ENCODE assay signal across 15 cellular contexts in the genomic region with DNA sequence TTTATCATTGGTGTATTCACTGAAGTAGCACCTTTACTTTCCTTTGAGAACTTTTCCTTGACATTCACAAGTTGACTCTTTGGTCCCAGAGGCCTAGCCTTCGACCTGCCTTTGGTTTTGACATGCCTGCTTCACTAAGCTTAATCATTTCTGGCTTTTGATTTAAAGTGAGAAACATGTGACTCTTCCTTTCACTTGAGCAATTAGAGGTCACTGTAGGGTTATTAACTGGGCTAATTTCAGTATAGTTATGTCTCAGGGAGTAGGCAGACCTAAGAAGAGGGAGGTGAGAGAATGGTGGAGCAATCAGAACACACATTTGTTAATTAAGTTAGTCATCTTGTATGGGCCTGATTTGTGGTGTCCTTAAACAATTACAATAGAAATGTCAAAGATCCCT.
DNase-seq lines count a peak whose midpoint lies in the region; ATAC-seq lines count a peak whose summit lies in the region.
"Had no signal": no experiment of that assay in that cellular context is flagged by ENCODE, and none has a peak within 500 bp of the region (broad histone marks: within the 10 kb centered on the region; RNA-seq: fewer than 3 reads in every experiment).

No MANE protein-coding gene starts in this region.

- no peaks in the 10 kb centered on the region for H3K27me3 Mint-ChIP-seq in CD4-positive, alpha-beta memory T cell
- H3K27me3 Mint-ChIP-seq in activated naive CD8-positive, alpha-beta T cell treated with anti-CD3 and anti-CD28 coated beads for 36 hours, result no peaks in the 10 kb centered on the region
- H3K27me3 Mint-ChIP-seq: activated naive CD4-positive, alpha-beta T cell treated with anti-CD3 and anti-CD28 coated beads, Interleukin-2, amount 50 U/mL, for 24 hours; IgD-negative memory B cell had no signal

- H3K27me3 ChIP-seq in CD4-positive, alpha-beta memory T cell (ENCODE audit: insufficient read depth, low read length), result no peaks in the 10 kb centered on the region
- H3K27me3 ChIP-seq: esophagus muscularis mucosa had no signal

- intact Hi-C loops in CD4-positive, alpha-beta memory T cell (cut with micrococcal nuclease), result no loop called here

- no peaks in the 10 kb centered on the region for H3K36me3 Mint-ChIP-seq in CD4-positive, alpha-beta memory T cell
- no peaks in the 10 kb centered on the region for H3K36me3 Mint-ChIP-seq in activated naive CD8-positive, alpha-beta T cell treated with anti-CD3 and anti-CD28 coated beads for 36 hours
- H3K36me3 Mint-ChIP-seq: activated naive CD4-positive, alpha-beta T cell treated with anti-CD3 and anti-CD28 coated beads, Interleukin-2, amount 50 U/mL, for 24 hours; IgD-negative memory B cell had no signal

- no peak overlapping the region for H3K4me3 Mint-ChIP-seq in CD4-positive, alpha-beta memory T cell
- H3K4me3 Mint-ChIP-seq in activated naive CD8-positive, alpha-beta T cell treated with anti-CD3 and anti-CD28 coated beads for 36 hours, result no peak overlapping the region
- H3K4me3 Mint-ChIP-seq: activated naive CD4-positive, alpha-beta T cell treated with anti-CD3 and anti-CD28 coated beads, Interleukin-2, amount 50 U/mL, for 24 hours; IgD-negative memory B cell had no signal

- H3K36me3 ChIP-seq in CD4-positive, alpha-beta memory T cell (ENCODE audit: insufficient read depth, low read length), result no peaks in the 10 kb centered on the region
- H3K36me3 ChIP-seq: esophagus muscularis mucosa had no signal

- H3K4me1 ChIP-seq in CD4-positive, alpha-beta memory T cell (ENCODE audit: insufficient read depth, low read length), result no peaks in the 10 kb centered on the region

- no peak overlapping the region for H3K27ac ChIP-seq in CD4-positive, alpha-beta memory T cell (ENCODE audit: low read depth, low read length)
- H3K27ac ChIP-seq: esophagus muscularis mucosa had no signal

- ATAC-seq in GM18498 (IDR thresholded peaks at IDR 0.05; ENCODE audit: unreplicated experiment) (peak; percentile 77), GM19395 (IDR thresholded peaks at IDR 0.05; ENCODE audit: unreplicated experiment) (peak; percentile 75), HG02678 (IDR thresholded peaks at IDR 0.05; ENCODE audit: unreplicated experiment) (peak; percentile 77), HG03342 (IDR thresholded peaks at IDR 0.05; ENCODE audit: unreplicated experiment) (peak; percentile 71)
- ATAC-seq: Right ventricle myocardium inferior had no signal

- H3K27ac Mint-ChIP-seq in CD4-positive, alpha-beta memory T cell, result no peak overlapping the region
- H3K27ac Mint-ChIP-seq in activated naive CD8-positive, alpha-beta T cell treated with anti-CD3 and anti-CD28 coated beads for 36 hours, result no peak overlapping the region
- H3K27ac Mint-ChIP-seq: activated naive CD4-positive, alpha-beta T cell treated with anti-CD3 and anti-CD28 coated beads, Interleukin-2, amount 50 U/mL, for 24 hours; IgD-negative memory B cell had no signal

- CTCF ChIA-PET in CD4-positive, alpha-beta memory T cell (lab: Charles Lee; ENCODE audit: partially characterized antibody), result interaction anchor here (1.3 kb wide), 1 partner anchor 8 kb away, joined by 4 read pairs; no protein-coding TSS in a partner anchor

- no peak overlapping the region for H3K4me3 ChIP-seq in CD4-positive, alpha-beta memory T cell (ENCODE audit: low read length in 2 of 2)
- H3K4me3 ChIP-seq: esophagus muscularis mucosa had no signal

- POLR2A ChIA-PET in CD4-positive, alpha-beta memory T cell (lab: Charles Lee; ENCODE audit: partially characterized antibody), result no interaction called here

- H3K9me3 ChIP-seq in CD4-positive, alpha-beta memory T cell (ENCODE audit: control insufficient read depth in 1 of 2, low read length in 2 of 2), result no peaks in the 10 kb centered on the region
- H3K9me3 ChIP-seq: esophagus muscularis mucosa had no signal

- H3K9me3 Mint-ChIP-seq in CD4-positive, alpha-beta memory T cell, result peaks cover 0 to 2% (median 0%) of the 10 kb centered on the region in 8 donors
- no peaks in the 10 kb centered on the region for H3K9me3 Mint-ChIP-seq in activated naive CD8-positive, alpha-beta T cell treated with anti-CD3 and anti-CD28 coated beads for 36 hours

- no peaks in the 10 kb centered on the region for H3K4me1 Mint-ChIP-seq in CD4-positive, alpha-beta memory T cell
- no peaks in the 10 kb centered on the region for H3K4me1 Mint-ChIP-seq in activated naive CD8-positive, alpha-beta T cell treated with anti-CD3 and anti-CD28 coated beads for 36 hours
- H3K4me1 Mint-ChIP-seq: activated naive CD4-positive, alpha-beta T cell treated with anti-CD3 and anti-CD28 coated beads, Interleukin-2, amount 50 U/mL, for 24 hours; IgD-negative memory B cell had no signal

- DNase-seq in CD4-positive, alpha-beta memory T cell, result no peak
- DNase-seq in COLO829 (ENCODE audit: low spot score) (no peak), glomerular visceral epithelial cell (ENCODE audit: extremely low spot score) (no peak)
- DNase-seq in activated naive CD8-positive, alpha-beta T cell treated with anti-CD3 and anti-CD28 coated beads for 36 hours, result no peak
- DNase-seq: Calu3; central memory CD4-positive, alpha-beta T cell; HCEC 1CT had no signal
